ENCODE assay signal across 8 cellular contexts in genomic region chr6:35736293-35736894, GRCh38. TPM values are rescaled to one million over a fixed set of nuclear protein-coding genes. Genes with fewer than 3 reads are reported as not detected.
DNase-seq lines count a peak whose midpoint lies in the region; ATAC-seq, FAIRE-seq and TF ChIP-seq lines count a peak whose summit lies in the region.

No MANE protein-coding gene starts in this region.

- TF ChIP-seq POLR2A in prostate gland (IDR thresholded peaks at IDR 0.05) = no peak

- peaks cover 20 to 27% (median 22%) of the 10 kb centered on the region in 3 donors for H3K4me1 Mint-ChIP-seq in IgD-negative memory B cell
- H3K4me1 Mint-ChIP-seq in activated naive CD4-positive, alpha-beta T cell treated with anti-CD3 and anti-CD28 coated beads, Interleukin-2, amount 10 ng/mL, durations not matched to agents 7 days and 5 days = peaks cover 48% of the 10 kb centered on the region

- H3K27me3 Mint-ChIP-seq in IgD-negative memory B cell = no peaks in the 10 kb centered on the region
- no peaks in the 10 kb centered on the region for H3K27me3 Mint-ChIP-seq in activated naive CD4-positive, alpha-beta T cell treated with anti-CD3 and anti-CD28 coated beads, Interleukin-2, amount 10 ng/mL, durations not matched to agents 7 days and 5 days

- no peaks in the 10 kb centered on the region for H3K36me3 Mint-ChIP-seq in IgD-negative memory B cell
- H3K36me3 Mint-ChIP-seq in activated naive CD4-positive, alpha-beta T cell treated with anti-CD3 and anti-CD28 coated beads, Interleukin-2, amount 10 ng/mL, durations not matched to agents 7 days and 5 days = no peaks in the 10 kb centered on the region

- H3K4me1 ChIP-seq in prostate gland (replicated peaks) = peaks cover 22% of the 10 kb centered on the region

- 64% methylated on average over 7 of the region's 7 CpGs for WGBS in prostate gland

- no peak for FAIRE-seq in D721Med (lab: Jason Lieb, UNC)

- intact Hi-C loops in head of caudate nucleus (cut with DNase I) = loop anchor here (2.0 kb wide), 2 partner anchors 152 to 214 kb away; no protein-coding TSS in a partner anchor
- intact Hi-C loops in prostate gland (cut with DNase I) = loop anchor here (2.0 to 10.0 kb wide), 2 partner anchors 154 to 392 kb away; partner anchors contain the start of gene PPARD

- H3K9me3 Mint-ChIP-seq in IgD-negative memory B cell = no peaks in the 10 kb centered on the region
- no peaks in the 10 kb centered on the region for H3K9me3 Mint-ChIP-seq in activated naive CD4-positive, alpha-beta T cell treated with anti-CD3 and anti-CD28 coated beads, Interleukin-2, amount 10 ng/mL, durations not matched to agents 7 days and 5 days

- no peaks in the 10 kb centered on the region for H3K9me3 ChIP-seq in prostate gland

- CTCF ChIA-PET in activated naive CD4-positive, alpha-beta T cell treated with anti-CD3 and anti-CD28 coated beads, Interleukin-2, amount 10 ng/mL, durations not matched to agents 7 days and 5 days (lab: Charles Lee) = interaction anchor here (0.7 to 9.2 kb wide), 43 partner anchors 9 to 624 kb away, joined by 3 to 169 read pairs (median 5); partner anchors contain the start of gene PPARD

- TF ChIP-seq CTCF in D721Med (IDR thresholded peaks at IDR 0.05; ENCODE audit: insufficient read depth, missing control alignments) (peak; percentile 87), prostate gland (IDR thresholded peaks at IDR 0.05) (peak; percentile 83 to 95 (median 92))

- peak overlapping the region; percentile 43 to 93 (median 73) for H3K27ac Mint-ChIP-seq in IgD-negative memory B cell
- no peak overlapping the region for H3K27ac Mint-ChIP-seq in activated naive CD4-positive, alpha-beta T cell treated with anti-CD3 and anti-CD28 coated beads, Interleukin-2, amount 10 ng/mL, durations not matched to agents 7 days and 5 days

- no peaks in the 10 kb centered on the region for H3K36me3 ChIP-seq in prostate gland

- in situ Hi-C loops in SK-MEL-5 (cut with HindIII; ENCODE audit: low pct_unique_long_range_greater_than_20kb, low sequenced_read_pairs) = no loop called here

- H3K27me3 ChIP-seq in prostate gland (replicated peaks; ENCODE audit: insufficient read depth) = no peaks in the 10 kb centered on the region

- peak overlapping the region; percentile 99 to 100 for H3K27ac ChIP-seq in prostate gland

- H3K4me3 ChIP-seq in prostate gland = no peak overlapping the region

- ATAC-seq in GM18907 (IDR thresholded peaks at IDR 0.05; ENCODE audit: unreplicated experiment) = no peak

- H3K4me3 Mint-ChIP-seq in IgD-negative memory B cell = peak overlapping the region in 3 of 4 donors; percentile 9 to 80 (median 65)
- no peak overlapping the region for H3K4me3 Mint-ChIP-seq in activated naive CD4-positive, alpha-beta T cell treated with anti-CD3 and anti-CD28 coated beads, Interleukin-2, amount 10 ng/mL, durations not matched to agents 7 days and 5 days

- DNase-seq in D721Med (ENCODE audit: insufficient read length, low spot score) (peak; percentile 75), SK-MEL-5 (ENCODE audit: low read depth, low spot score) (peak; percentile 68), head of caudate nucleus (peak in 41 of 42 donors; percentile 74 to 94 (median 84)), prostate gland (ENCODE audit: low spot score) (peak; percentile 76), middle frontal gyrus (ENCODE audit: extremely low spot score, low spot score) (no peak)
- DNase-seq in activated naive CD4-positive, alpha-beta T cell treated with anti-CD3 and anti-CD28 coated beads, Interleukin-2, amount 10 ng/mL, durations not matched to agents 7 days and 5 days = peak; percentile 90

RNA-seq across cellular contexts. Expression of gene ARMC12, which starts 0.4 kb away (rescaled TPM):
- polyA plus RNA-seq in IgD-negative memory B cell = 0.39 TPM
- 0.35 TPM in 1 of 2 replicates, not detected in the other for total RNA-seq in SK-MEL-5 (2014; rRNA removed; shearing (Covaris generic))
- 0.32 TPM in 1 of 2 replicates, not detected in the other for polyA plus RNA-seq in SK-MEL-5 (2015; cell fraction: cytosol; rRNA removed)
- polyA plus RNA-seq in SK-MEL-5 (2015; cell fraction: nucleus; rRNA removed) = 1.1 TPM in 1 of 2 replicates, not detected in the other
- 1 to 10 TPM; 1.7 to 4.4 TPM for total RNA-seq in prostate gland

RNA-seq across cellular contexts. Expression of gene CLPSL2, which starts 40.0 kb away (rescaled TPM):
- not detected for polyA plus RNA-seq in IgD-negative memory B cell
- total RNA-seq in SK-MEL-5 (2014; rRNA removed; shearing (Covaris generic)) = not detected in 2 replicates
- polyA plus RNA-seq in SK-MEL-5 (2015; cell fraction: cytosol; rRNA removed) = not detected in 2 replicates
- polyA plus RNA-seq in SK-MEL-5 (2015; cell fraction: nucleus; rRNA removed) = not detected in 2 replicates
- total RNA-seq in prostate gland = not detected

RNA-seq across cellular contexts. Expression of gene CLPSL1, which starts 44.4 kb away (rescaled TPM):
- polyA plus RNA-seq in IgD-negative memory B cell = not detected
- total RNA-seq in SK-MEL-5 (2014; rRNA removed; shearing (Covaris generic)) = not detected in 2 replicates
- not detected in 2 replicates for polyA plus RNA-seq in SK-MEL-5 (2015; cell fraction: cytosol; rRNA removed)
- not detected in 2 replicates for polyA plus RNA-seq in SK-MEL-5 (2015; cell fraction: nucleus; rRNA removed)
- not detected for total RNA-seq in prostate gland

RNA-seq across cellular contexts. Expression of gene FKBP5, which starts 47.7 kb away (rescaled TPM):
- polyA plus RNA-seq in IgD-negative memory B cell = 25.1 TPM
- total RNA-seq in SK-MEL-5 (2014; rRNA removed; shearing (Covaris generic)) = 4.3 and 4.6 TPM in 2 replicates
- polyA plus RNA-seq in SK-MEL-5 (2015; cell fraction: cytosol; rRNA removed) = 10.1 and 11.8 TPM in 2 replicates
- polyA plus RNA-seq in SK-MEL-5 (2015; cell fraction: nucleus; rRNA removed) = 3.6 and 4.6 TPM in 2 replicates
- 100 to 1,000 TPM; 201 to 248 TPM for total RNA-seq in prostate gland
